ENCODE assay signal across 8 cellular contexts in the genomic region with DNA sequence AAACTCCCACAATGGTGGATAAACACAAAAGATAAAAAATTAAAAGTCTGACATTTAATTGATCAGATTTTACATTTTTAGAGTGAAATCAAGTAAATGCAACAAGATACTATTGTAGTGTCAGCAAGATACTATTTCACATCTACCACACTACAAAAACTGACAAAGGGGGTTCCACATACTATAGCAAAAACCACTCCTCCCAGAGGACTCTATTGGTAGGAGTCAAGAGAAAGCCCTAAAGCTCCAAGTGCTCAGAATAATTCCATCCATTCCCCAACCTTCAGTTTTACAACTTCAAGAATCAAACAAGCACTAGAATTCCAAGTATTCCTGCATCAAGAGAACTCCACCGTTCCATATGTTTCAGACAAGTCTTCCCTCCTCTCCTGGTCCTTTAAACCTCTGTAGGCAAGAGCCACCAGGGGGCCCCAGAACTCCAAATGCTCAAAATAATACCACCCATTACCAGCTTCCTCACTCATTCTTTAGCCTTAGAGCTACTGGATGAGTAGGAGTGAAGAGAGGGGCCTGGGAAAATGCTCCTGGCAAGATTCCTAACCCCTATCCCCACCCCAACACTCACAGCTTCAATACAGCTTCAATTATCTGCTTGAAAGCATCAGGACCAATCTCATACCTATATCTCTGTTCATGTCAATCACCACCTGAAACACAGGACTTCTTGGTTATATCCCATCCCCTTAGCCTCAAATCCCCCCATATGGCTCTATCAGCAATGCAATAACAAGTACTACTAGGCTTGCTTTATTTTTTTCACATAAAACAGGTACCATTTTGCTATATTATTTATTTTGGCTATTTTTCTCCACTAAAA. TPM values are rescaled to one million over a fixed set of nuclear protein-coding genes. Genes with fewer than 3 reads are reported as not detected.
A peak's percentile ranks its signal among the peaks of the same experiment; 100 is the strongest.
DNase-seq lines count a peak whose midpoint lies in the region; ATAC-seq, FAIRE-seq and TF ChIP-seq lines count a peak whose summit lies in the region.

No MANE protein-coding gene starts in this region.

- H3K4me1 Mint-ChIP-seq in astrocyte (ENCODE audit: low read depth, unreplicated experiment) = peaks cover 17% of the 10 kb centered on the region

- TF ChIP-seq CTCF in BE2C (IDR thresholded peaks at IDR 0.05; ENCODE audit: low read depth, low read length) (peak; percentile 91), astrocyte (IDR thresholded peaks at IDR 0.05; ENCODE audit: insufficient read depth, low read depth, low read length) (peak; percentile 74), omental fat pad (IDR thresholded peaks at IDR 0.05) (no peak)

- no peak overlapping the region for H3K9ac ChIP-seq in astrocyte (ENCODE audit: low read length)

- no peaks in the 10 kb centered on the region for H3K9me3 Mint-ChIP-seq in astrocyte (ENCODE audit: unreplicated experiment)

- ATAC-seq in GM18867 (IDR thresholded peaks at IDR 0.05; ENCODE audit: unreplicated experiment) = peak; percentile 71
- no peak for ATAC-seq in omental fat pad (ENCODE audit: low FRiP score)

- no peak for TF ChIP-seq EP300 in Ishikawa (IDR thresholded peaks at IDR 0.05; ENCODE audit: borderline replicate concordance)

- no peak overlapping the region for H3K27ac Mint-ChIP-seq in astrocyte (ENCODE audit: unreplicated experiment)

- H3K27me3 ChIP-seq in BE2C (no peaks in the 10 kb centered on the region), SJCRH30 (no peaks in the 10 kb centered on the region), astrocyte (ENCODE audit: insufficient read depth, low read length) (no peaks in the 10 kb centered on the region)

- H2AFZ ChIP-seq in astrocyte (ENCODE audit: low read depth, low read length) = no peak overlapping the region

- H3K4me1 ChIP-seq in BE2C = no peaks in the 10 kb centered on the region
- no peaks in the 10 kb centered on the region for H3K4me1 ChIP-seq in SJCRH30
- no peaks in the 10 kb centered on the region for H3K4me1 ChIP-seq in astrocyte (ENCODE audit: insufficient read depth, low read length)

- no peak overlapping the region for H3K4me3 Mint-ChIP-seq in astrocyte (ENCODE audit: unreplicated experiment)

- H3K36me3 ChIP-seq in BE2C (peaks cover 49% of the 10 kb centered on the region), SJCRH30 (peaks cover 38% of the 10 kb centered on the region), astrocyte (ENCODE audit: insufficient read depth, low read length) (peaks cover 23% of the 10 kb centered on the region)

- TF ChIP-seq RAD21 in Ishikawa (IDR thresholded peaks at IDR 0.05; ENCODE audit: low read depth) = peak; percentile 47

- H3K27me3 Mint-ChIP-seq in astrocyte (ENCODE audit: low read depth, unreplicated experiment) = no peaks in the 10 kb centered on the region

- no peak for FAIRE-seq in astrocyte (lab: Jason Lieb, UNC)

- no peaks in the 10 kb centered on the region for H3K9me3 ChIP-seq in BE2C
- H3K9me3 ChIP-seq in SJCRH30 (replicated peaks) = no peaks in the 10 kb centered on the region
- no peaks in the 10 kb centered on the region for H3K9me3 ChIP-seq in astrocyte (ENCODE audit: insufficient read depth, low read depth, low read length)

- DNase-seq in BE2C = peak; percentile 69
- DNase-seq in SJCRH30 = peak; percentile 40 to 76
- no peak for DNase-seq in astrocyte (ENCODE audit: low read depth)
- peak; percentile 58 for DNase-seq in iPS-NIHi11 (ENCODE audit: low spot score)
- DNase-seq in stimulated activated CD4-positive, alpha-beta T cell treated with anti-CD3 and anti-CD28 coated beads, Interleukin-4, amount 100 ng/mL, for 4 hours = peak; percentile 27 to 30
- no peak for DNase-seq in omental fat pad (ENCODE audit: low spot score)

- peaks cover 85% of the 10 kb centered on the region for H4K20me1 ChIP-seq in astrocyte (ENCODE audit: insufficient read depth, low read length)

- H3K36me3 Mint-ChIP-seq in astrocyte (ENCODE audit: low read depth, unreplicated experiment) = peaks cover 23% of the 10 kb centered on the region

- H3K4me3 ChIP-seq in BE2C (ENCODE audit: low read depth, low read length) (no peak overlapping the region), SJCRH30 (no peak overlapping the region), astrocyte (ENCODE audit: insufficient read depth, low read depth, low read length) (no peak overlapping the region)

- H3K4me2 ChIP-seq in astrocyte (ENCODE audit: low read length) = no peak overlapping the region

- H3K27ac ChIP-seq in SJCRH30 (no peak overlapping the region), astrocyte (ENCODE audit: low read depth, low read length) (no peak overlapping the region)

- H3K79me2 ChIP-seq in astrocyte (ENCODE audit: insufficient read depth, low read length) = peaks cover 91% of the 10 kb centered on the region

TF ChIP-seq in Ishikawa, 13 proteins besides CTCF, POLR2A, EP300 and RAD21:
- TF ChIP-seq EGR1 (IDR thresholded peaks at IDR 0.05) (no peak), ZBTB7A (IDR thresholded peaks at IDR 0.05; ENCODE audit: low read depth) (no peak), YY1 (IDR thresholded peaks at IDR 0.05; ENCODE audit: low read depth) (no peak), TAF1 (IDR thresholded peaks at IDR 0.05; ENCODE audit: low read depth) (no peak), TEAD4 (IDR thresholded peaks at IDR 0.05) (no peak), FOXM1 (IDR thresholded peaks at IDR 0.05; ENCODE audit: borderline replicate concordance, low read depth) (no peak), REST (IDR thresholded peaks at IDR 0.05; ENCODE audit: low read depth) (no peak)

RNA-seq across cellular contexts. Expression of gene TOR1AIP2, which starts 9.9 kb away (rescaled TPM):
- 13.5 TPM for polyA plus RNA-seq in BE2C (2012; ENCODE audit: insufficient read depth, insufficient read length, low read depth)
- total RNA-seq in SJCRH30 (2014; rRNA removed; shearing (Covaris generic)) = 62.3 and 63.6 TPM in 2 replicates
- total RNA-seq in astrocyte = 128 and 141 TPM in 2 replicates
- total RNA-seq in omental fat pad = 100 to 1,000 TPM in 1 of 4 donors, 10 to 100 TPM in 3; 65.9 to 138 (median 86.1) TPM

RNA-seq across cellular contexts. Expression of gene TOR1AIP1, which starts 14.4 kb away (rescaled TPM):
- 45.4 TPM for polyA plus RNA-seq in BE2C (2012; ENCODE audit: insufficient read depth, insufficient read length, low read depth)
- 36.1 and 38.9 TPM in 2 replicates for total RNA-seq in SJCRH30 (2014; rRNA removed; shearing (Covaris generic))
- 37.4 and 39.6 TPM in 2 replicates for total RNA-seq in astrocyte
- 10 to 100 TPM; 57.3 to 88.4 (median 65.8) TPM for total RNA-seq in omental fat pad

Comparison
In these comparisons a context has a peak if more than half of its experiments do, and no peak if none do; other contexts are left out.
1. DNase-seq: peak in BE2C (single experiment), SJCRH30 (2 of 2), iPS-NIHi11 (single experiment) and stimulated activated CD4-positive, alpha-beta T cell treated with anti-CD3 and anti-CD28 coated beads, Interleukin-4, amount 100 ng/mL, for 4 hours (2 of 2); none in astrocyte (single experiment) and omental fat pad (single experiment).
2. CTCF ChIP-seq: peak in BE2C (single experiment) and astrocyte (single experiment); none in omental fat pad (0 of 3).